In genomic region chr4:170323623-170324022, GRCh38 we compare ENCODE assay signal across 33 cellular contexts.
DNase-seq lines count a peak whose midpoint lies in the region; ATAC-seq, FAIRE-seq and TF ChIP-seq lines count a peak whose summit lies in the region.
"Had no signal": no experiment of that assay in that cellular context is flagged by ENCODE, and none has a peak within 500 bp of the region (broad histone marks: within the 10 kb centered on the region; RNA-seq: fewer than 3 reads in every experiment).

No MANE protein-coding gene starts in this region.

- no peak for TF ChIP-seq POLR2A in GM12878 (IDR thresholded peaks at IDR 0.05; ENCODE audit: low read depth, low read length)

- no peaks in the 10 kb centered on the region for H3K4me1 ChIP-seq in GM12878 (ENCODE audit: control insufficient read depth, insufficient read depth, low read length)
- H3K4me1 ChIP-seq: A549, BE2C, Caco-2 had no signal

- intact Hi-C loops in GM12878 (cut with micrococcal nuclease; ENCODE audit: unreplicated experiment) = no loop called here

- no peaks in the 10 kb centered on the region for H4K20me1 ChIP-seq in GM12878 (ENCODE audit: control insufficient read depth, insufficient read depth)
- H4K20me1 ChIP-seq: BLaER1; BLaER1 treated with 17β-estradiol and CSF1 and Interleukin-3, amounts not matched to agents 10 nM and 100 nM had no signal

- no peak overlapping the region for H3K4me3 ChIP-seq in GM12878
- H3K4me3 ChIP-seq: A549, BLaER1 had no signal

- H3K9me3 Mint-ChIP-seq in endothelial cell (ENCODE audit: unreplicated experiment) = no peaks in the 10 kb centered on the region

- H3K79me2 ChIP-seq in GM12878 (ENCODE audit: control insufficient read depth, insufficient read depth, low read length) = no peaks in the 10 kb centered on the region

- H3K4me1 Mint-ChIP-seq in endothelial cell (ENCODE audit: unreplicated experiment) = peaks cover 5% of the 10 kb centered on the region
- H3K4me1 Mint-ChIP-seq: B cell; CD14-positive monocyte; CD4-positive, alpha-beta memory T cell; CD4-positive, CD25-positive, alpha-beta regulatory T cell; CD8-positive, alpha-beta memory T cell had no signal

- H3K9ac ChIP-seq in GM12878 (ENCODE audit: control insufficient read depth, insufficient read depth, low read length) = no peak overlapping the region
- H3K9ac ChIP-seq: BLaER1; BLaER1 treated with 17β-estradiol and CSF1 and Interleukin-3, amounts not matched to agents 10 nM and 100 nM had no signal

- no peak overlapping the region for H3K4me2 ChIP-seq in GM12878 (ENCODE audit: control insufficient read depth, insufficient read depth)
- H3K4me2 ChIP-seq: A549; BLaER1; BLaER1 treated with 17β-estradiol and CSF1 and Interleukin-3, amounts not matched to agents 10 nM and 100 nM had no signal

- no TSS peak for BruUV-seq in GM12878 (replicated peaks; lab: Mats Ljungman, UMichigan)

- in situ Hi-C loops in GM12878 (cut with MboI) = no loop called here
- in situ Hi-C loops in G401 (cut with HindIII; ENCODE audit: low sequenced_read_pairs) = no loop called here

- DNase-seq in GM12878 (ENCODE audit: low read depth, low spot score) = no peak
- DNase-seq in endothelial cell (ENCODE audit: low spot score) = no peak
- no peak for DNase-seq in NCI-H1694 treated with DMSO at 0.1 percent for 48 hours (lab: John Stamatoyannopoulos, UW)
- DNase-seq in G401 (ENCODE audit: low spot score) = no peak
- DNase-seq: 8988T; ACHN; AML-193; BE2C; C1 segment of cervical spinal cord; Caco-2; Calu3; CD4-positive, alpha-beta memory T cell; CD4-positive, alpha-beta T cell; CD4-positive, CD25-positive, alpha-beta regulatory T cell; CD8-positive, alpha-beta memory T cell; CD8-positive, alpha-beta T cell; COR-L47; DMS 273 treated with DMSO at 0.1 percent for 48 hours; DMS153; DMS53; DMS79; DMS79 treated with DMSO at 0.1 percent for 48 hours; DND-41; EL had no signal

- H2AFZ ChIP-seq in GM12878 (ENCODE audit: control insufficient read depth, low read depth, low read length) = no peak overlapping the region

- ATAC-seq in GM12878 = no peak
- ATAC-seq: A549; CD8-positive, alpha-beta T cell had no signal

- H3K27ac Mint-ChIP-seq in endothelial cell (ENCODE audit: unreplicated experiment) = peak overlapping the region; percentile 31
- H3K27ac Mint-ChIP-seq: B cell; CD14-positive monocyte; CD4-positive, alpha-beta memory T cell; CD4-positive, alpha-beta T cell; CD4-positive, CD25-positive, alpha-beta regulatory T cell; CD8-positive, alpha-beta memory T cell; CD8-positive, alpha-beta T cell had no signal

- POLR2A ChIA-PET in GM12878 (lab: Charles Lee) = no interaction called here

- H3K27me3 Mint-ChIP-seq in endothelial cell (ENCODE audit: unreplicated experiment) = peaks cover 2% of the 10 kb centered on the region
- H3K27me3 Mint-ChIP-seq: B cell; CD4-positive, alpha-beta memory T cell; CD4-positive, alpha-beta T cell; CD4-positive, CD25-positive, alpha-beta regulatory T cell; CD8-positive, alpha-beta memory T cell had no signal

- no peaks in the 10 kb centered on the region for H3K27me3 ChIP-seq in GM12878 (replicated peaks in 1 of 2; ENCODE audit: control insufficient read depth in 2 of 2, insufficient read depth in 2 of 2, low read length in 1 of 2)
- H3K27me3 ChIP-seq: BE2C; BLaER1; BLaER1 treated with 17β-estradiol and CSF1 and Interleukin-3, amounts not matched to agents 10 nM and 100 nM had no signal

- RAD21 ChIA-PET in GM12878 (lab: Charles Lee; ENCODE audit: unreplicated experiment) = no interaction called here

- H3K36me3 ChIP-seq in GM12878 (ENCODE audit: control insufficient read depth in 2 of 2, insufficient read depth in 2 of 2, low read length in 1 of 2) = no peaks in the 10 kb centered on the region
- H3K36me3 ChIP-seq: BE2C; BLaER1; BLaER1 treated with 17β-estradiol and CSF1 and Interleukin-3, amounts not matched to agents 10 nM and 100 nM had no signal

- H3K27ac ChIP-seq in GM12878 (ENCODE audit: control insufficient read depth, insufficient read depth) = no peak overlapping the region
- H3K27ac ChIP-seq: 22Rv1; A549; BLaER1; BLaER1 treated with 17β-estradiol and CSF1 and Interleukin-3, amounts not matched to agents 10 nM and 100 nM; C4-2B had no signal

- SMC1A ChIA-PET in GM12878 (lab: Charles Lee; ENCODE audit: uncharacterized antibody, unreplicated experiment) = no interaction called here

- peaks cover 4% of the 10 kb centered on the region; the same call in 2 of the 3 replicates for H3K9me3 ChIP-seq in GM12878 (replicated peaks; ENCODE audit: control insufficient read depth, insufficient read depth, low read length)
- H3K9me3 ChIP-seq: A549, BE2C, Caco-2 had no signal

- no peak for TF ChIP-seq RAD21 in GM12878 (IDR thresholded peaks at IDR 0.05; ENCODE audit: insufficient read depth, low read depth, low read length)

- FAIRE-seq in GM12878 (lab: Jason Lieb, UNC) = no peak
- FAIRE-seq: A204.1, A549, D721Med had no signal

- CTCF ChIA-PET in GM12878 (lab: Yijun Ruan, JAX) = no interaction called here

- H3K4me3 Mint-ChIP-seq in endothelial cell (ENCODE audit: unreplicated experiment) = no peak overlapping the region
- H3K4me3 Mint-ChIP-seq: B cell; CD14-positive monocyte; CD4-positive, alpha-beta T cell; CD4-positive, CD25-positive, alpha-beta regulatory T cell; CD8-positive, alpha-beta memory T cell; CD8-positive, alpha-beta T cell had no signal

- TF ChIP-seq EP300 in GM12878 (IDR thresholded peaks at IDR 0.05; ENCODE audit: borderline replicate concordance in 1 of 2, control insufficient read depth in 1 of 2, low read depth in 2 of 2, low read length in 2 of 2) = no peak

- TF ChIP-seq CTCF in GM12878 (IDR thresholded peaks at IDR 0.05 in 2 of 3, conservative IDR thresholded peaks at IDR 0.05 in 1 of 3; ENCODE audit: control insufficient read depth in 2 of 3, extremely low read depth in 1 of 3, insufficient read depth in 1 of 3, low read depth in 3 of 3, low read length in 3 of 3) = no peak
- TF ChIP-seq CTCF in endothelial cell (IDR thresholded peaks at IDR 0.05; ENCODE audit: unreplicated experiment) = no peak

- no peaks in the 10 kb centered on the region for H3K36me3 Mint-ChIP-seq in endothelial cell (ENCODE audit: low read depth, unreplicated experiment)
- H3K36me3 Mint-ChIP-seq: CD14-positive monocyte; CD4-positive, alpha-beta memory T cell; CD4-positive, CD25-positive, alpha-beta regulatory T cell; CD8-positive, alpha-beta memory T cell; CD8-positive, alpha-beta T cell had no signal

- WGBS in GM12878 (ENCODE audit: insufficient coverage, insufficient replicate concordance, low lambda C conversion rate, missing lambda C conversion rate) = 3% methylated on average over 2 of the region's 2 CpGs

TF ChIP-seq in GM12878, 131 proteins besides CTCF, POLR2A, EP300 and RAD21:
- TF ChIP-seq CBX5 (IDR thresholded peaks at IDR 0.05; ENCODE audit: low read depth) = peak; percentile 93; the same call in 1 of the 2 replicates
- no peak for TF ChIP-seq KAT2A (conservative IDR thresholded peaks at IDR 0.05; ENCODE audit: control insufficient read depth, low read depth, low read length)
TF ChIP-seq in GM12878: peak in this region for 1.
